In the genomic region with DNA sequence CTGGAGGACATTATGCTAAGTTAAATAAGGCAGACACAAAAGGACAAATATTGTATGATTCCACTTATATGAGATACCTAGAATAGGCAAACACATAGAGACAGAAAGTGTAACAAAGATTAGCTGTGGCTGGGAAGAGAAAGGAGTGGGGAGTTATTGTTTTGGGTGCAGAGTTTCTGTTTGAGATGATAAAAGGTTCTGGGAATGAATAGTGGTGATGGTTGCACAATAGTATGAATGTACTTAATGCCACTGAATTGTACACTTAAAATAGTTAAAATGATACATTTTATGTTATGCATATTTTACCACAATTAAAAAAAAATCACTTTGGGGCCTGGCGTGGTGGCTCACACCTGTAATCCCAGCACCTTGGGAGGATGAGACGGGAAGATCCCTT, we compare ENCODE assay signal across 18 cellular contexts. TPM values are rescaled to one million over a fixed set of nuclear protein-coding genes. Genes with fewer than 3 reads are reported as not detected.
DNase-seq lines count a peak whose midpoint lies in the region; ATAC-seq, FAIRE-seq and TF ChIP-seq lines count a peak whose summit lies in the region.
"Had no signal": no experiment of that assay in that cellular context is flagged by ENCODE, and none has a peak within 500 bp of the region (broad histone marks: within the 10 kb centered on the region; RNA-seq: fewer than 3 reads in every experiment).

No MANE protein-coding gene starts in this region.

- no peaks in the 10 kb centered on the region for H3K9me3 Mint-ChIP-seq in activated CD4-positive, alpha-beta T cell treated with anti-CD3 and anti-CD28 coated beads for 36 hours (ENCODE audit: low read depth)
- no peaks in the 10 kb centered on the region for H3K9me3 Mint-ChIP-seq in activated CD4-positive, alpha-beta T cell treated with anti-CD3 and anti-CD28 coated beads, Interleukin-2, amount 10 ng/mL, durations not matched to agents 24 days and 14 days
- H3K9me3 Mint-ChIP-seq in stimulated activated naive CD8-positive, alpha-beta T cell treated with anti-CD3 and anti-CD28 coated beads, Interleukin-15, amount 100 ng/mL, for 72 hours: no peaks in the 10 kb centered on the region
- H3K9me3 Mint-ChIP-seq in stimulated activated effector memory CD8-positive, alpha-beta T cell treated with anti-CD3 and anti-CD28 coated beads, Interleukin-12 subunit alpha, Interleukin-12 subunit beta, amount 100 ng/mL, for 72 hours: no peaks in the 10 kb centered on the region
- H3K9me3 Mint-ChIP-seq: CD8-positive, alpha-beta T cell; GM23338 had no signal

- no peak overlapping the region for H3K27ac Mint-ChIP-seq in activated CD4-positive, alpha-beta T cell treated with anti-CD3 and anti-CD28 coated beads for 36 hours
- H3K27ac Mint-ChIP-seq in activated CD4-positive, alpha-beta T cell treated with anti-CD3 and anti-CD28 coated beads, Interleukin-2, amount 10 ng/mL, durations not matched to agents 24 days and 14 days: no peak overlapping the region
- H3K27ac Mint-ChIP-seq in stimulated activated naive CD8-positive, alpha-beta T cell treated with anti-CD3 and anti-CD28 coated beads, Interleukin-15, amount 100 ng/mL, for 72 hours: no peak overlapping the region
- no peak overlapping the region for H3K27ac Mint-ChIP-seq in stimulated activated effector memory CD8-positive, alpha-beta T cell treated with anti-CD3 and anti-CD28 coated beads, Interleukin-12 subunit alpha, Interleukin-12 subunit beta, amount 100 ng/mL, for 72 hours
- H3K27ac Mint-ChIP-seq: CD14-positive monocyte; CD8-positive, alpha-beta T cell; GM23338 had no signal

- H3K4me3 Mint-ChIP-seq in activated CD4-positive, alpha-beta T cell treated with anti-CD3 and anti-CD28 coated beads for 36 hours: no peak overlapping the region
- no peak overlapping the region for H3K4me3 Mint-ChIP-seq in activated CD4-positive, alpha-beta T cell treated with anti-CD3 and anti-CD28 coated beads, Interleukin-2, amount 10 ng/mL, durations not matched to agents 24 days and 14 days
- no peak overlapping the region for H3K4me3 Mint-ChIP-seq in stimulated activated naive CD8-positive, alpha-beta T cell treated with anti-CD3 and anti-CD28 coated beads, Interleukin-15, amount 100 ng/mL, for 72 hours
- no peak overlapping the region for H3K4me3 Mint-ChIP-seq in stimulated activated effector memory CD8-positive, alpha-beta T cell treated with anti-CD3 and anti-CD28 coated beads, Interleukin-12 subunit alpha, Interleukin-12 subunit beta, amount 100 ng/mL, for 72 hours
- H3K4me3 Mint-ChIP-seq: CD14-positive monocyte; CD8-positive, alpha-beta T cell; GM23338 had no signal

- peak; percentile 33 for ATAC-seq in activated CD4-positive, alpha-beta T cell treated with anti-CD3 and anti-CD28 coated beads for 36 hours
- peak; percentile 53 for ATAC-seq in stimulated activated naive CD8-positive, alpha-beta T cell treated with anti-CD3 and anti-CD28 coated beads, Interleukin-15, amount 100 ng/mL, for 72 hours
- no peak for ATAC-seq in stimulated activated naive CD8-positive, alpha-beta T cell treated with anti-CD3 and anti-CD28 coated beads, Interleukin-15, Interleukin-2, amounts not matched to agents 100 U/mL and 50 U/mL, for 24 hours
- ATAC-seq in stimulated activated effector memory CD8-positive, alpha-beta T cell treated with anti-CD3 and anti-CD28 coated beads, Interleukin-12 subunit alpha, Interleukin-12 subunit beta, amount 100 ng/mL, for 72 hours: peak; percentile 52
- no peak for ATAC-seq in GM21367 (IDR thresholded peaks at IDR 0.05; ENCODE audit: unreplicated experiment)
- ATAC-seq in right cardiac atrium: no peak

- FAIRE-seq in bronchial epithelial cell (lab: Jason Lieb, UNC): no peak
- FAIRE-seq: D721Med had no signal

- POLR2A ChIA-PET in activated CD4-positive, alpha-beta T cell treated with anti-CD3 and anti-CD28 coated beads for 36 hours (lab: Charles Lee): no interaction called here

- H3K27me3 Mint-ChIP-seq in activated CD4-positive, alpha-beta T cell treated with anti-CD3 and anti-CD28 coated beads for 36 hours: no peaks in the 10 kb centered on the region
- peaks cover 3% of the 10 kb centered on the region for H3K27me3 Mint-ChIP-seq in activated CD4-positive, alpha-beta T cell treated with anti-CD3 and anti-CD28 coated beads, Interleukin-2, amount 10 ng/mL, durations not matched to agents 24 days and 14 days
- H3K27me3 Mint-ChIP-seq in stimulated activated naive CD8-positive, alpha-beta T cell treated with anti-CD3 and anti-CD28 coated beads, Interleukin-15, amount 100 ng/mL, for 72 hours: no peaks in the 10 kb centered on the region

- H3K9me3 ChIP-seq in right cardiac atrium (ENCODE audit: control insufficient read depth, low read length): no peaks in the 10 kb centered on the region

- H3K36me3 ChIP-seq in bronchial epithelial cell (ENCODE audit: control insufficient read depth, insufficient read depth, low read length): no peaks in the 10 kb centered on the region

- TF ChIP-seq CTCF in bronchial epithelial cell (IDR thresholded peaks at IDR 0.05; ENCODE audit: insufficient read depth, low read length, severe bottlenecking): no peak

- DNase-seq in activated CD4-positive, alpha-beta T cell treated with anti-CD3 and anti-CD28 coated beads for 36 hours: no peak
- no peak for DNase-seq in activated CD4-positive, alpha-beta T cell treated with anti-CD3 and anti-CD28 coated beads, Interleukin-2, amount 10 ng/mL, durations not matched to agents 24 days and 14 days
- DNase-seq in stimulated activated naive CD8-positive, alpha-beta T cell treated with anti-CD3 and anti-CD28 coated beads, Interleukin-15, amount 100 ng/mL, for 72 hours: no peak
- no peak for DNase-seq in stimulated activated naive CD8-positive, alpha-beta T cell treated with anti-CD3 and anti-CD28 coated beads, Interleukin-15, Interleukin-2, amounts not matched to agents 100 U/mL and 50 U/mL, for 24 hours
- DNase-seq in bronchial epithelial cell (ENCODE audit: low read depth): peak; percentile 29
- DNase-seq in stimulated activated effector memory CD8-positive, alpha-beta T cell treated with anti-CD3 and anti-CD28 coated beads, Interleukin-12 subunit alpha, Interleukin-12 subunit beta, amount 100 ng/mL, for 72 hours (ENCODE audit: low spot score in 2 of 2): no peak
- DNase-seq in right cardiac atrium: no peak
- DNase-seq: COR-L47, DND-41, GDM1, H7 had no signal

- H3K4me1 Mint-ChIP-seq in activated CD4-positive, alpha-beta T cell treated with anti-CD3 and anti-CD28 coated beads for 36 hours: peaks cover 5% of the 10 kb centered on the region
- H3K4me1 Mint-ChIP-seq in activated CD4-positive, alpha-beta T cell treated with anti-CD3 and anti-CD28 coated beads, Interleukin-2, amount 10 ng/mL, durations not matched to agents 24 days and 14 days: peaks cover 5% of the 10 kb centered on the region
- H3K4me1 Mint-ChIP-seq in stimulated activated naive CD8-positive, alpha-beta T cell treated with anti-CD3 and anti-CD28 coated beads, Interleukin-15, amount 100 ng/mL, for 72 hours: peaks cover 7% of the 10 kb centered on the region
- H3K4me1 Mint-ChIP-seq in stimulated activated effector memory CD8-positive, alpha-beta T cell treated with anti-CD3 and anti-CD28 coated beads, Interleukin-12 subunit alpha, Interleukin-12 subunit beta, amount 100 ng/mL, for 72 hours: no peaks in the 10 kb centered on the region
- H3K4me1 Mint-ChIP-seq: CD14-positive monocyte had no signal

- 95% methylated on average over 2 of the region's 2 CpGs for WGBS in right cardiac atrium

- no peaks in the 10 kb centered on the region for H3K4me1 ChIP-seq in right cardiac atrium (ENCODE audit: control insufficient read depth, insufficient read depth, low read length)

- intact Hi-C loops in activated CD4-positive, alpha-beta T cell treated with anti-CD3 and anti-CD28 coated beads for 36 hours (cut with DNase I, micrococcal nuclease): loop anchor here in 1 of 2 experiments (1.0 kb wide), 1 partner anchor 194 kb away; no protein-coding TSS in a partner anchor
- intact Hi-C loops in activated CD4-positive, alpha-beta T cell treated with anti-CD3 and anti-CD28 coated beads, Interleukin-2, amount 10 ng/mL, durations not matched to agents 24 days and 14 days (cut with micrococcal nuclease): no loop called here
- intact Hi-C loops in right cardiac atrium (cut with DNase I): no loop called here

- CTCF ChIA-PET in activated CD4-positive, alpha-beta T cell treated with anti-CD3 and anti-CD28 coated beads for 36 hours (lab: Charles Lee): interaction anchor here (0.6 kb wide), 1 partner anchor 239 kb away, joined by 3 read pairs; no protein-coding TSS in a partner anchor

- H3K36me3 Mint-ChIP-seq in activated CD4-positive, alpha-beta T cell treated with anti-CD3 and anti-CD28 coated beads for 36 hours (ENCODE audit: low read depth): no peaks in the 10 kb centered on the region
- H3K36me3 Mint-ChIP-seq in activated CD4-positive, alpha-beta T cell treated with anti-CD3 and anti-CD28 coated beads, Interleukin-2, amount 10 ng/mL, durations not matched to agents 24 days and 14 days (ENCODE audit: low read depth): no peaks in the 10 kb centered on the region
- no peaks in the 10 kb centered on the region for H3K36me3 Mint-ChIP-seq in stimulated activated effector memory CD8-positive, alpha-beta T cell treated with anti-CD3 and anti-CD28 coated beads, Interleukin-12 subunit alpha, Interleukin-12 subunit beta, amount 100 ng/mL, for 72 hours
- H3K36me3 Mint-ChIP-seq: CD14-positive monocyte; CD8-positive, alpha-beta T cell had no signal

- H3K27ac ChIP-seq in right cardiac atrium (ENCODE audit: low read length): no peak overlapping the region
- H3K27ac ChIP-seq: 22Rv1 had no signal

- H3K4me3 ChIP-seq in bronchial epithelial cell (ENCODE audit: low read depth, low read length) (no peak overlapping the region), right cardiac atrium (ENCODE audit: low read length) (no peak overlapping the region)
- H3K4me3 ChIP-seq: GM23338 had no signal

- H3K27me3 ChIP-seq in bronchial epithelial cell (ENCODE audit: control insufficient read depth, insufficient read depth, low read length): no peaks in the 10 kb centered on the region
- no peaks in the 10 kb centered on the region for H3K27me3 ChIP-seq in right cardiac atrium (ENCODE audit: control insufficient read depth, insufficient read depth)

RNA-seq across cellular contexts. Expression of a gene that starts 21.2 kb away (rescaled TPM):
- 1 to 10 TPM; 2.2 to 2.8 TPM for total RNA-seq in activated CD4-positive, alpha-beta T cell treated with anti-CD3 and anti-CD28 coated beads for 36 hours
- 1.5 and 3.2 TPM in 2 replicates for total RNA-seq in activated CD4-positive, alpha-beta T cell treated with anti-CD3 and anti-CD28 coated beads, Interleukin-2, amount 10 ng/mL, durations not matched to agents 24 days and 14 days
- 2.9 and 5.0 TPM in 2 replicates for total RNA-seq in bronchial epithelial cell
- total RNA-seq in right cardiac atrium: 1 to 10 TPM; 4.4 to 6.3 (median 5.1) TPM
- 3.2 TPM for polyA plus RNA-seq in right cardiac atrium
- total RNA-seq: HT-29 had no signal

Comparison
In these comparisons a context has a peak if more than half of its experiments do, and no peak if none do; other contexts are left out.
1. ATAC-seq: peak in activated CD4-positive, alpha-beta T cell treated with anti-CD3 and anti-CD28 coated beads for 36 hours (single experiment), stimulated activated naive CD8-positive, alpha-beta T cell treated with anti-CD3 and anti-CD28 coated beads, Interleukin-15, amount 100 ng/mL, for 72 hours (single experiment) and stimulated activated effector memory CD8-positive, alpha-beta T cell treated with anti-CD3 and anti-CD28 coated beads, Interleukin-12 subunit alpha, Interleukin-12 subunit beta, amount 100 ng/mL, for 72 hours (single experiment); none in stimulated activated naive CD8-positive, alpha-beta T cell treated with anti-CD3 and anti-CD28 coated beads, Interleukin-15, Interleukin-2, amounts not matched to agents 100 U/mL and 50 U/mL, for 24 hours (single experiment), GM21367 (single experiment) and right cardiac atrium (0 of 2).